21 cellular contexts compared by ENCODE assay signal in the genomic region with DNA sequence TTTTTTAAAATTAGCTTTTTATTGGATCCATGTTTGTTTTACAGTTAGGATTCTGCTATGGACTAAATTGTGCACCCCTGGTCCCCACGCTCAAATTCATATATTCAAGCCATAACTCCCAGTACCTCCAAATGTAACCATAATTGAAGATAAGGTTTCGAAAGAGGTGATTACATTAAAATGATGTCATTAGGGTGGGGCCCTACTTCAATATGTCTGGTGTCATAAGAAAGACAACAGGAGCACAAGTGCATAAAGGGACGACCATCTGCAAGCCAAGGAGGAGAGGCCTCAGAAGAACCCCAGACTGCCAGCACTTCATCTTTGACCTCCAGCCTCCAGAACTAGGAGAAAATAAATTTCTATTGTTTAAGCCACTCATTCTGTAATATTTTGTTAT.
"Had no signal": no experiment of that assay in that cellular context is flagged by ENCODE, and none has a peak within 500 bp of the region (broad histone marks: within the 10 kb centered on the region; RNA-seq: fewer than 3 reads in every experiment).

No MANE protein-coding gene starts in this region.

- H3K4me3 Mint-ChIP-seq: activated naive CD8-positive, alpha-beta T cell treated with anti-CD3 and anti-CD28 coated beads for 36 hours; activated T-helper 1 cell treated with anti-CD3 and anti-CD28 coated beads, Interleukin-12 subunit alpha, Interleukin-12 subunit beta, Interleukin-2, Interleukin-4 antibody, amounts not matched to agents 30 ng/mL and 10 ng/mL and 1 ng/mL, durations not matched to agents 14 hours and 24 hours and 36 hours; dendritic cell treated with granulocyte-macrophage colony-stimulating factor and Interleukin-4, amounts not matched to agents 40 ng/mL and 50 ng/mL, for 4 days; T-helper 1 cell treated with Interleukin-12 subunit alpha and Interleukin-12 subunit beta and Interleukin-4 antibody, amounts not matched to agents 30 μg/mL and 1 μg/mL, for 36 hours had no signal

- H3K27me3 Mint-ChIP-seq: activated naive CD8-positive, alpha-beta T cell treated with anti-CD3 and anti-CD28 coated beads for 36 hours had no signal

- H3K4me1 Mint-ChIP-seq: activated naive CD8-positive, alpha-beta T cell treated with anti-CD3 and anti-CD28 coated beads for 36 hours had no signal

- H3K4me3 ChIP-seq: cardiac muscle cell, left lung, tibial nerve, uterus had no signal

- H3K9me3 Mint-ChIP-seq: activated naive CD8-positive, alpha-beta T cell treated with anti-CD3 and anti-CD28 coated beads for 36 hours; activated T-helper 1 cell treated with anti-CD3 and anti-CD28 coated beads, Interleukin-12 subunit alpha, Interleukin-12 subunit beta, Interleukin-2, Interleukin-4 antibody, amounts not matched to agents 30 ng/mL and 10 ng/mL and 1 ng/mL, durations not matched to agents 14 hours and 24 hours and 36 hours; T-helper 1 cell treated with Interleukin-12 subunit alpha and Interleukin-12 subunit beta and Interleukin-4 antibody, amounts not matched to agents 30 μg/mL and 1 μg/mL, for 36 hours had no signal

- DNase-seq: activated CD4-positive, alpha-beta T cell treated with anti-CD3 and anti-CD28 coated beads, Interleukin-2, amount 50 U/mL, for 1 hour; activated CD4-positive, CD25-positive, alpha-beta regulatory T cell treated with anti-CD3 and anti-CD28 coated beads, Interleukin-2, amount 50 U/mL, for 72 hours; activated naive CD8-positive, alpha-beta T cell treated with anti-CD3 and anti-CD28 coated beads for 36 hours; amniotic stem cell; effector CD8-positive, alpha-beta T cell; kidney; left lung; occipital lobe; stimulated activated CD4-positive, alpha-beta T cell treated with anti-CD3 and anti-CD28 coated beads, Interleukin-12 subunit alpha, Interleukin-12 subunit beta, amount 100 ng/mL, for 4 hours; stimulated activated CD4-positive, alpha-beta T cell treated with anti-CD3 and anti-CD28 coated beads, Interleukin-2, amount 100 ng/mL, for 24 hours; stimulated activated naive CD4-positive, alpha-beta T cell treated with Interleukin-2 at 50 U/mL for 16 hours; substantia nigra; uterus had no signal

- H3K4me1 ChIP-seq: left lung, tibial nerve, uterus had no signal

- FAIRE-seq: endothelial cell of umbilical vein, frontal cortex had no signal

- H3K27ac ChIP-seq: cardiac muscle cell, left lung, tibial nerve, uterus, VCaP had no signal

- H3K9me3 ChIP-seq: left lung, tibial nerve, uterus had no signal

- H3K36me3 ChIP-seq: cardiac muscle cell, left lung, tibial nerve, uterus had no signal

- H3K27ac Mint-ChIP-seq: activated naive CD8-positive, alpha-beta T cell treated with anti-CD3 and anti-CD28 coated beads for 36 hours; activated T-helper 1 cell treated with anti-CD3 and anti-CD28 coated beads, Interleukin-12 subunit alpha, Interleukin-12 subunit beta, Interleukin-2, Interleukin-4 antibody, amounts not matched to agents 30 ng/mL and 10 ng/mL and 1 ng/mL, durations not matched to agents 14 hours and 24 hours and 36 hours; dendritic cell treated with granulocyte-macrophage colony-stimulating factor and Interleukin-4, amounts not matched to agents 40 ng/mL and 50 ng/mL, for 4 days; T-helper 1 cell treated with Interleukin-12 subunit alpha and Interleukin-12 subunit beta and Interleukin-4 antibody, amounts not matched to agents 30 μg/mL and 1 μg/mL, for 36 hours had no signal

- H3K27me3 ChIP-seq: cardiac muscle cell, left lung, tibial nerve, uterus had no signal
